10 cellular contexts compared by ENCODE assay signal in genomic region chr13:40875048-40875447, GRCh38.
DNase-seq lines count a peak whose midpoint lies in the region; ATAC-seq and TF ChIP-seq lines count a peak whose summit lies in the region.
"Had no signal": no experiment of that assay in that cellular context is flagged by ENCODE, and none has a peak within 500 bp of the region (broad histone marks: within the 10 kb centered on the region; RNA-seq: fewer than 3 reads in every experiment).

No MANE protein-coding gene starts in this region.

- H3K9me3 Mint-ChIP-seq in CD8-positive, alpha-beta T cell: peaks cover 47% of the 10 kb centered on the region

- H3K4me3 ChIP-seq in epithelial cell of esophagus (ENCODE audit: low read length) (no peak overlapping the region), subcutaneous abdominal adipose tissue (ENCODE audit: low read depth in 1 of 5, low read length in 5 of 5) (peak overlapping the region in 3 of 5 donors; percentile 42 to 50 (median 43))
- no peak overlapping the region for H3K4me3 ChIP-seq in CD8-positive, alpha-beta T cell (ENCODE audit: low read depth, low read length)

- no peak overlapping the region for H3K27ac ChIP-seq in subcutaneous abdominal adipose tissue (ENCODE audit: low read depth, low read length)
- no peak overlapping the region for H3K27ac ChIP-seq in CD8-positive, alpha-beta T cell (ENCODE audit: low read depth, low read length)
- H3K27ac ChIP-seq: 22Rv1 had no signal

- TF ChIP-seq CTCF in epithelial cell of esophagus (IDR thresholded peaks at IDR 0.05; ENCODE audit: insufficient read depth, low read depth, low read length, missing control alignments): no peak
- TF ChIP-seq CTCF in CD8-positive, alpha-beta T cell (IDR thresholded peaks at IDR 0.05): no peak

- peaks cover 23 to 63% (median 44%) of the 10 kb centered on the region in 5 donors for H3K9me3 ChIP-seq in subcutaneous abdominal adipose tissue (ENCODE audit: control insufficient read depth in 5 of 5, low read length in 5 of 5)
- H3K9me3 ChIP-seq in CD8-positive, alpha-beta T cell (ENCODE audit: low read length): peaks cover 10% of the 10 kb centered on the region

- intact Hi-C loops in CD8-positive, alpha-beta T cell (cut with DNase I, micrococcal nuclease): no loop called here

- CTCF ChIA-PET in CD8-positive, alpha-beta T cell (lab: Charles Lee): no interaction called here

- H3K4me1 Mint-ChIP-seq in CD8-positive, alpha-beta T cell (ENCODE audit: low read depth): no peaks in the 10 kb centered on the region

- no peak overlapping the region for H3K4me3 Mint-ChIP-seq in CD8-positive, alpha-beta T cell

- peaks cover 6 to 35% (median 21%) of the 10 kb centered on the region in 5 donors for H3K36me3 ChIP-seq in subcutaneous abdominal adipose tissue (ENCODE audit: control insufficient read depth in 5 of 5, insufficient read depth in 5 of 5, low read length in 5 of 5)
- H3K36me3 ChIP-seq in CD8-positive, alpha-beta T cell (ENCODE audit: insufficient read depth, low read length): peaks cover under 1% of the 10 kb centered on the region

- peak; percentile 58 for DNase-seq in SIG-M5 treated with dmso at 0.1 percent for 504 hours (lab: John Stamatoyannopoulos, UW; ENCODE audit: unreplicated experiment)
- DNase-seq in SIG-M5 (lab: John Stamatoyannopoulos, UW): no peak
- peak; percentile 55 for DNase-seq in epithelial cell of esophagus (ENCODE audit: low read depth)
- no peak for DNase-seq in anterior cingulate cortex (lab: John Stamatoyannopoulos, UW)
- DNase-seq in hippocampal formation (lab: John Stamatoyannopoulos, UW): no peak
- DNase-seq in CD8-positive, alpha-beta T cell: no peak
- DNase-seq: GF-D8 had no signal

- H3K9ac ChIP-seq in subcutaneous abdominal adipose tissue (ENCODE audit: low read length in 5 of 5): no peak overlapping the region

- H3K36me3 Mint-ChIP-seq in CD8-positive, alpha-beta T cell: peaks cover 92% of the 10 kb centered on the region

- H3K27me3 Mint-ChIP-seq in CD8-positive, alpha-beta T cell (ENCODE audit: low read depth): no peaks in the 10 kb centered on the region

- H3K27ac Mint-ChIP-seq in CD8-positive, alpha-beta T cell: no peak overlapping the region

- ATAC-seq in CD8-positive, alpha-beta T cell: no peak
- ATAC-seq: HCT116 had no signal

- H3K4me1 ChIP-seq in subcutaneous abdominal adipose tissue (ENCODE audit: control insufficient read depth in 5 of 5, insufficient read depth in 5 of 5, low read length in 5 of 5): no peaks in the 10 kb centered on the region
- no peaks in the 10 kb centered on the region for H3K4me1 ChIP-seq in CD8-positive, alpha-beta T cell (ENCODE audit: insufficient read depth, low read length)

- POLR2A ChIA-PET in CD8-positive, alpha-beta T cell (lab: Charles Lee): no interaction called here

- H3K27me3 ChIP-seq in subcutaneous abdominal adipose tissue (ENCODE audit: control insufficient read depth in 5 of 5, insufficient read depth in 4 of 5, low read length in 5 of 5): no peaks in the 10 kb centered on the region
- no peaks in the 10 kb centered on the region for H3K27me3 ChIP-seq in CD8-positive, alpha-beta T cell (ENCODE audit: insufficient read depth, low read length)

Comparison
In these comparisons a context has a peak if more than half of its experiments do, and no peak if none do; other contexts are left out.
1. DNase-seq: peak in SIG-M5 treated with dmso at 0.1 percent for 504 hours (single experiment) and epithelial cell of esophagus (single experiment); none in SIG-M5 (single experiment), anterior cingulate cortex (0 of 58), hippocampal formation (0 of 2) and CD8-positive, alpha-beta T cell (0 of 7).
2. H3K4me3 ChIP-seq: peak in subcutaneous abdominal adipose tissue (3 of 5); none in epithelial cell of esophagus (single experiment) and CD8-positive, alpha-beta T cell (single experiment).